20 cellular contexts compared by ENCODE assay signal in the genomic region with DNA sequence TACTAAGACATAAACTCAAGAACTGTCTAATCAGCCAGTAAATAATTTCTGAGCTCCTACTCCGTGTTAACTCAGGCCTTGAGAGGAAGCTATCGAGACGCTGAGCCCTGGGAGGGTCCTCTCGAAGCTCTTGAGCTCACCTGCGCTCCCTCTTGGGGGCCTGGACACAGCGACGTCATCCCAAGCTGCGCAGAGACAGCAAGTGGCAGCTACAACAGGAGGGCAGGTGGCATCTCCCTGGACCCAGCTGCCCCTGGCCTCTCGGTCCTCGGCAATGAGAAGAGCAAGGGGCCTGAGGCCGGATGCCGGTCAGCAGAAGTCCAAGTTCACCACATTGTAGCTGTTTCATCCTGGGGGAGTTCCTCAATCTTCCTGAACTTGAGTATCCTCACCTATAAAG. TPM values are rescaled to one million over a fixed set of nuclear protein-coding genes. Genes with fewer than 3 reads are reported as not detected.
DNase-seq lines count a peak whose midpoint lies in the region; FAIRE-seq and TF ChIP-seq lines count a peak whose summit lies in the region.
"Had no signal": no experiment of that assay in that cellular context is flagged by ENCODE, and none has a peak within 500 bp of the region (broad histone marks: within the 10 kb centered on the region; RNA-seq: fewer than 3 reads in every experiment).

No MANE protein-coding gene starts in this region.

- H4K8ac ChIP-seq in H1 (ENCODE audit: extremely low read depth, insufficient read depth, low read length) = no peak overlapping the region
- H4K8ac ChIP-seq in neuronal stem cell (ENCODE audit: low read depth, low read length) = no peak overlapping the region

- H3K27ac Mint-ChIP-seq in type B pancreatic cell (no peak overlapping the region), progenitor cell of endocrine pancreas (no peak overlapping the region), MCF 10A (ENCODE audit: low read depth, unreplicated experiment) (no peak overlapping the region)
- H3K27ac Mint-ChIP-seq: CD4-positive, alpha-beta T cell; HFFc6; IgD-negative memory B cell had no signal

- H3K18ac ChIP-seq in H1 (ENCODE audit: extremely low read depth, low read length) (no peak overlapping the region), neuronal stem cell (ENCODE audit: low read length) (no peak overlapping the region)

- H3K36me3 Mint-ChIP-seq in type B pancreatic cell (no peaks in the 10 kb centered on the region), progenitor cell of endocrine pancreas (ENCODE audit: insufficient read depth) (no peaks in the 10 kb centered on the region), MCF 10A (ENCODE audit: insufficient read depth, unreplicated experiment) (no peaks in the 10 kb centered on the region)
- H3K36me3 Mint-ChIP-seq: IgD-negative memory B cell had no signal

- POLR2A ChIA-PET in H1 (lab: Charles Lee; ENCODE audit: partially characterized antibody) (interaction anchor here (1.3 kb wide), 1 partner anchor 12 kb away, joined by 3 read pairs; no protein-coding TSS in a partner anchor), MCF 10A (lab: Yijun Ruan, JAX) (no interaction called here)

- H2BK120ac ChIP-seq in H1 (replicated peaks; ENCODE audit: low read depth, low read length) (no peak overlapping the region), neuronal stem cell (ENCODE audit: low read depth, low read length) (no peak overlapping the region)

- no peak overlapping the region for H2BK5ac ChIP-seq in H1 (ENCODE audit: low read depth, low read length)
- H2BK5ac ChIP-seq in neuronal stem cell (ENCODE audit: low read length) = no peak overlapping the region

- H3K23me2 ChIP-seq in H1 (ENCODE audit: low read depth, low read length) = no peaks in the 10 kb centered on the region

- H3K27ac ChIP-seq in WERI-Rb-1 = no peak overlapping the region
- H3K27ac ChIP-seq in H1 (ENCODE audit: low read depth, low read length) = no peak overlapping the region
- H3K27ac ChIP-seq in neuronal stem cell (replicated peaks; ENCODE audit: low read length) = no peak overlapping the region
- H3K27ac ChIP-seq: C4-2B, GM23248 had no signal

- H3K9me3 Mint-ChIP-seq in type B pancreatic cell = no peaks in the 10 kb centered on the region
- no peaks in the 10 kb centered on the region for H3K9me3 Mint-ChIP-seq in progenitor cell of endocrine pancreas (ENCODE audit: low read depth)
- H3K9me3 Mint-ChIP-seq in MCF 10A (ENCODE audit: unreplicated experiment) = no peaks in the 10 kb centered on the region
- H3K9me3 Mint-ChIP-seq: CD4-positive, alpha-beta T cell; HFFc6 had no signal

- H3K4me3 ChIP-seq in WERI-Rb-1 (ENCODE audit: low read depth, low read length) (no peak overlapping the region), H1 (ENCODE audit: extremely low read depth in 1 of 4, insufficient read depth in 2 of 4, low read depth in 3 of 4, low read length in 4 of 4) (no peak overlapping the region), neuronal stem cell (ENCODE audit: low read length in 2 of 2) (no peak overlapping the region)
- H3K4me3 ChIP-seq: GM23248 had no signal

- CTCF ChIA-PET in H1 (lab: Charles Lee; ENCODE audit: partially characterized antibody) = interaction anchor here (0.6 to 2.1 kb wide), 11 partner anchors 9 to 267 kb away, joined by 3 to 9 read pairs (median 4); no protein-coding TSS in a partner anchor
- CTCF ChIA-PET in MCF 10A (lab: Yijun Ruan, JAX) = interaction anchor here (0.6 to 0.8 kb wide), 2 partner anchors 9 to 255 kb away, joined by 3 read pairs; no protein-coding TSS in a partner anchor

- peaks cover 4% of the 10 kb centered on the region for H3K4me1 Mint-ChIP-seq in type B pancreatic cell (ENCODE audit: unreplicated experiment)
- H3K4me1 Mint-ChIP-seq in progenitor cell of endocrine pancreas (ENCODE audit: low read depth) = peaks cover 4% of the 10 kb centered on the region
- H3K4me1 Mint-ChIP-seq in MCF 10A (ENCODE audit: insufficient read depth, unreplicated experiment) = no peaks in the 10 kb centered on the region

- no peak overlapping the region for H2BK20ac ChIP-seq in H1 (ENCODE audit: low read length)

- H3K23ac ChIP-seq in H1 (ENCODE audit: insufficient read length) (no peak overlapping the region), neuronal stem cell (ENCODE audit: low read depth, low read length, poor library complexity) (no peak overlapping the region)

- H3K14ac ChIP-seq in H1 (ENCODE audit: insufficient read length) (no peak overlapping the region), neuronal stem cell (ENCODE audit: low read length) (no peak overlapping the region)

- TF ChIP-seq RAD21 in H1 (IDR thresholded peaks at IDR 0.05 in 1 of 2, conservative IDR thresholded peaks at IDR 0.05 in 1 of 2; ENCODE audit: low read depth in 2 of 2, low read length in 2 of 2) = no peak

- H3K9me3 ChIP-seq in WERI-Rb-1 (ENCODE audit: severe bottlenecking) = no peaks in the 10 kb centered on the region
- no peaks in the 10 kb centered on the region for H3K9me3 ChIP-seq in H1 (ENCODE audit: insufficient read depth in 2 of 2, low read depth in 1 of 2, low read length in 1 of 2)
- no peaks in the 10 kb centered on the region for H3K9me3 ChIP-seq in neuronal stem cell (replicated peaks in 1 of 2; ENCODE audit: control insufficient read depth in 2 of 2, insufficient read depth in 1 of 2, low read depth in 1 of 2, low read length in 2 of 2)
- H3K9me3 ChIP-seq: Caco-2 had no signal

- TF ChIP-seq CTCF in WERI-Rb-1 (IDR thresholded peaks at IDR 0.05; ENCODE audit: low read depth, low read length) = no peak
- no peak for TF ChIP-seq CTCF in H1 (IDR thresholded peaks at IDR 0.05; ENCODE audit: control extremely low read depth in 1 of 3, insufficient read depth in 1 of 3, low read depth in 1 of 3, low read length in 3 of 3)
- TF ChIP-seq CTCF in type B pancreatic cell (conservative IDR thresholded peaks at IDR 0.05) = no peak
- no peak for TF ChIP-seq CTCF in progenitor cell of endocrine pancreas (IDR thresholded peaks at IDR 0.05; ENCODE audit: unreplicated experiment)
- TF ChIP-seq CTCF in MCF 10A (IDR thresholded peaks at IDR 0.05; ENCODE audit: unreplicated experiment) = no peak

- no peak overlapping the region for H2BK15ac ChIP-seq in H1 (ENCODE audit: low read length)
- peak overlapping the region; percentile 62 for H2BK15ac ChIP-seq in neuronal stem cell (ENCODE audit: low read length)

- no peak for TF ChIP-seq POLR2A in H1 (IDR thresholded peaks at IDR 0.05; ENCODE audit: control extremely low read depth in 1 of 2, low read depth in 2 of 2, low read length in 2 of 2)

- H2BK12ac ChIP-seq in H1 (ENCODE audit: low read depth, low read length) (no peak overlapping the region), neuronal stem cell (ENCODE audit: low read length) (peak overlapping the region; percentile 1)

- H4K91ac ChIP-seq in H1 (replicated peaks; ENCODE audit: insufficient read length, low read length) (no peak overlapping the region), neuronal stem cell (ENCODE audit: low read depth, low read length, poor library complexity) (no peak overlapping the region)

- no peak for TF ChIP-seq EP300 in H1 (IDR thresholded peaks at IDR 0.05; ENCODE audit: borderline replicate concordance in 1 of 2, low read depth in 2 of 2, low read length in 2 of 2)

- H3K36me3 ChIP-seq in WERI-Rb-1 (no peaks in the 10 kb centered on the region), H1 (ENCODE audit: control insufficient read depth in 2 of 4, insufficient read depth in 4 of 4, low read length in 3 of 4) (no peaks in the 10 kb centered on the region), neuronal stem cell (replicated peaks in 1 of 2; ENCODE audit: control insufficient read depth in 2 of 2, insufficient read depth in 2 of 2, low read length in 2 of 2) (no peaks in the 10 kb centered on the region)

- H3K79me2 ChIP-seq in H1 (ENCODE audit: control insufficient read depth in 1 of 2, insufficient read depth in 2 of 2, low read length in 2 of 2) = no peaks in the 10 kb centered on the region

- peaks cover 41% of the 10 kb centered on the region for H3K27me3 Mint-ChIP-seq in type B pancreatic cell
- peaks cover 37% of the 10 kb centered on the region for H3K27me3 Mint-ChIP-seq in progenitor cell of endocrine pancreas
- peaks cover 39% of the 10 kb centered on the region for H3K27me3 Mint-ChIP-seq in MCF 10A (ENCODE audit: insufficient read depth, unreplicated experiment)

- intact Hi-C loops in MCF 10A (cut with micrococcal nuclease) = no loop called here

- no TSS peak for BruUV-seq in MCF 10A (replicated peaks; lab: Mats Ljungman, UMichigan)

- DNase-seq in WERI-Rb-1 (peak; percentile 5), H1 (ENCODE audit: low read depth in 1 of 2, low spot score in 2 of 2) (no peak), neuronal stem cell (ENCODE audit: low spot score) (no peak), type B pancreatic cell (ENCODE audit: extremely low spot score, unreplicated experiment) (peak; percentile 64), progenitor cell of endocrine pancreas (ENCODE audit: low spot score, unreplicated experiment) (no peak), MCF 10A (ENCODE audit: unreplicated experiment) (no peak), inferior parietal cortex (ENCODE audit: extremely low spot score) (no peak)
- DNase-seq: ACHN; Caco-2; CD4-positive, alpha-beta T cell; GM23248; HFFc6 had no signal

- H2AFZ ChIP-seq in H1 (ENCODE audit: low read length) = no peak overlapping the region
- no peak overlapping the region for H2AFZ ChIP-seq in neuronal stem cell (ENCODE audit: low read length)
- H2AFZ ChIP-seq: GM23248 had no signal

- no peaks in the 10 kb centered on the region for H3K4me1 ChIP-seq in H1 (replicated peaks in 1 of 4; ENCODE audit: control insufficient read depth in 3 of 4, insufficient read depth in 4 of 4, low read length in 3 of 4)
- H3K4me1 ChIP-seq in neuronal stem cell (ENCODE audit: control insufficient read depth in 2 of 2, insufficient read depth in 1 of 2, low read depth in 1 of 2, low read length in 2 of 2) = peaks cover 0 to 5% of the 10 kb centered on the region in 2 donors

- WGBS in H1 (ENCODE audit: extremely low coverage in 1 of 2, insufficient coverage in 1 of 2, insufficient read length in 1 of 2, insufficient replicate concordance in 2 of 2, low coverage in 1 of 2, low lambda C conversion rate in 2 of 2, missing lambda C conversion rate in 1 of 2), 2 experiments = 94% methylated on average over 12 of the region's 12 CpGs; no CpG with 5 or more reads in 1 of the 2 experiments
- no CpG with 5 or more reads among the region's 12 CpGs for WGBS in neuronal stem cell (ENCODE audit: extremely low coverage in 2 of 2, insufficient read length in 2 of 2, insufficient replicate concordance in 1 of 2), 2 donors

- H3K4ac ChIP-seq in H1 (replicated peaks; ENCODE audit: insufficient read length, low read depth, low read length) (no peak overlapping the region), neuronal stem cell (ENCODE audit: low read length) (no peak overlapping the region)

- H3K79me1 ChIP-seq in H1 (ENCODE audit: low read depth, low read length) = no peaks in the 10 kb centered on the region
- H3K79me1 ChIP-seq in neuronal stem cell (ENCODE audit: low read depth, low read length) = no peaks in the 10 kb centered on the region

- no peak overlapping the region for H3K4me2 ChIP-seq in H1 (ENCODE audit: insufficient read depth in 1 of 2, low read depth in 2 of 2, low read length in 2 of 2)
- no peak overlapping the region for H3K4me2 ChIP-seq in neuronal stem cell (ENCODE audit: insufficient read depth, low read length, poor library complexity, severe bottlenecking)

- no peak overlapping the region for H3K56ac ChIP-seq in H1 (replicated peaks; ENCODE audit: insufficient read length, low read depth, low read length)

- H3K9ac ChIP-seq in H1 (replicated peaks in 1 of 4; ENCODE audit: extremely low read depth in 1 of 4, low read depth in 3 of 4, low read length in 3 of 4) = no peak overlapping the region
- H3K9ac ChIP-seq in neuronal stem cell (ENCODE audit: low read depth, low read length, poor library complexity) = no peak overlapping the region
- H3K9ac ChIP-seq: GM23248 had no signal

- no peak overlapping the region for H4K5ac ChIP-seq in H1 (ENCODE audit: insufficient read length, low read depth, low read length)

- H3K27me3 ChIP-seq in WERI-Rb-1 (ENCODE audit: insufficient read depth, low read depth, severe bottlenecking) (peaks cover 22% of the 10 kb centered on the region), H1 (replicated peaks in 1 of 4; ENCODE audit: control insufficient read depth in 3 of 4, extremely low read depth in 1 of 4, insufficient read depth in 3 of 4, low read length in 3 of 4) (no peaks in the 10 kb centered on the region; a peak in 1 of 7 replicates), neuronal stem cell (ENCODE audit: control insufficient read depth in 3 of 3, insufficient read depth in 3 of 3, low read depth in 1 of 3, low read length in 3 of 3) (peaks cover 0 to 22% (median 0%) of the 10 kb centered on the region in 3 experiments)

- no peak for FAIRE-seq in H1 (lab: Jason Lieb, UNC)
- FAIRE-seq: A204.1, D721Med, G401.6, GM12891, H54, HepG2 had no signal

- no peaks in the 10 kb centered on the region for H4K20me1 ChIP-seq in H1 (replicated peaks in 1 of 2; ENCODE audit: control insufficient read depth in 1 of 2, insufficient read depth in 2 of 2, low read length in 2 of 2)

- H2AK5ac ChIP-seq in H1 (ENCODE audit: low read depth, low read length) = 0 out of 2 replicates have a peak overlapping the region, but pooled peaks have one; percentile 39
- H2AK5ac ChIP-seq in neuronal stem cell (ENCODE audit: low read depth, low read length) = no peak overlapping the region

- H3K4me3 Mint-ChIP-seq in type B pancreatic cell (no peak overlapping the region), progenitor cell of endocrine pancreas (ENCODE audit: low read depth) (no peak overlapping the region), MCF 10A (ENCODE audit: unreplicated experiment) (no peak overlapping the region)
- H3K4me3 Mint-ChIP-seq: CD4-positive, alpha-beta T cell; HFFc6; IgD-negative memory B cell had no signal

RNA-seq across cellular contexts. Expression of gene TUBGCP3, which starts 30.5 kb away (rescaled TPM):
- 31.7 and 35.8 TPM in 2 replicates for total RNA-seq in H1 (2021; fragmentation: NEBNext Ultra II Directional; extraction: Animal tissue kit (Norgen Biotek cat#: 25700))
- 27.0 and 38.0 TPM in 2 replicates for polyA plus RNA-seq in H1 (2011; rRNA removed)
- 33.1 TPM for polyA plus RNA-seq in H1 (2011; cell fraction: cytosol; rRNA removed)
- polyA plus RNA-seq in H1 (2011; cell fraction: nucleus; rRNA removed) = 51.5 TPM
- polyA plus RNA-seq in H1 (2012, experiment 1 of 2) = 19.6 to 23.2 TPM (median 21.4 TPM) in 4 replicates
- polyA plus RNA-seq in H1 (2012, experiment 2 of 2) = 3.8 TPM
- polyA plus RNA-seq in H1 (2013, experiment 1 of 2) = 14.6 TPM
- 16.1 TPM for polyA plus RNA-seq in H1 (2013, experiment 2 of 2)
- polyA minus RNA-seq in H1 (2011; rRNA and poly(A)+ RNA removed) = 46.5 and 47.2 TPM in 2 replicates
- polyA minus RNA-seq in H1 (2011; cell fraction: cytosol; rRNA and poly(A)+ RNA removed) = 17.2 TPM
- polyA minus RNA-seq in H1 (2011; cell fraction: nucleus; rRNA and poly(A)+ RNA removed) = 79.7 TPM
- 25.6 TPM for polyA plus RNA-seq in neuronal stem cell (2013, experiment 1 of 2)
- polyA plus RNA-seq in neuronal stem cell (2013, experiment 2 of 2) = 26.2 TPM
- total RNA-seq in type B pancreatic cell (ENCODE audit: low replicate concordance) = 23.8 and 34.0 TPM in 2 replicates
- total RNA-seq in progenitor cell of endocrine pancreas = 30.6 and 31.8 TPM in 2 replicates
- total RNA-seq in MCF 10A (2022) = 28.1 and 35.7 TPM in 2 replicates

Comparison
In these comparisons a context has a peak if more than half of its experiments do, and no peak if none do; other contexts are left out.
1. DNase-seq: peak in WERI-Rb-1 (single experiment) and type B pancreatic cell (single experiment); none in H1 (0 of 2), neuronal stem cell (single experiment), progenitor cell of endocrine pancreas (single experiment), MCF 10A (single experiment) and inferior parietal cortex (single experiment).